Comparison of ENCODE assay signal across 8 cellular contexts in genomic region chrX:56978172-56978571, GRCh38. TPM values are rescaled to one million over a fixed set of nuclear protein-coding genes. Genes with fewer than 3 reads are reported as not detected.
A peak's percentile ranks its signal among the peaks of the same experiment; 100 is the strongest.
DNase-seq lines count a peak whose midpoint lies in the region; ATAC-seq and TF ChIP-seq lines count a peak whose summit lies in the region.

No MANE protein-coding gene starts in this region.

- H3K4me3 ChIP-seq in fibroblast of lung (replicated peaks in 1 of 4; ENCODE audit: control extremely low read depth in 1 of 4, insufficient read depth in 1 of 4, low read depth in 3 of 4, low read length in 4 of 4) = no peak overlapping the region

- no peaks in the 10 kb centered on the region for H4K20me1 ChIP-seq in fibroblast of lung (ENCODE audit: control insufficient read depth, extremely low read depth, insufficient read depth, low read length)

- no peak overlapping the region for H3K9ac ChIP-seq in fibroblast of lung (ENCODE audit: insufficient read depth, low read length)

- in situ Hi-C loops in Caki2 (cut with HindIII; ENCODE audit: low pct_unique_long_range_greater_than_20kb, low sequenced_read_pairs) = no loop called here

- peak; percentile 54 to 62 for TF ChIP-seq CTCF in fibroblast of lung (conservative IDR thresholded peaks at IDR 0.05 in 1 of 2, IDR thresholded peaks at IDR 0.05 in 1 of 2; ENCODE audit: low read depth in 1 of 2, low read length in 2 of 2)
- no peak for TF ChIP-seq CTCF in omental fat pad (IDR thresholded peaks at IDR 0.05)

- H3K36me3 ChIP-seq in fibroblast of lung (ENCODE audit: control insufficient read depth, insufficient read depth, low read length) = no peaks in the 10 kb centered on the region

- no peaks in the 10 kb centered on the region for H3K9me3 ChIP-seq in fibroblast of lung (ENCODE audit: control insufficient read depth, insufficient read depth, low read depth, low read length)

- peak; percentile 30 for DNase-seq in Caki2 (ENCODE audit: low read depth)
- DNase-seq in NCI-H2107 (lab: John Stamatoyannopoulos, UW) = peak; percentile 24
- peak; percentile 7 to 55 for DNase-seq in activated CD4-positive, alpha-beta T cell treated with anti-CD3 and anti-CD28 coated beads for 4 hours
- DNase-seq in fibroblast of lung (ENCODE audit: low read depth in 2 of 2) = peak; percentile 19 to 37
- no peak for DNase-seq in omental fat pad (ENCODE audit: low spot score)
- DNase-seq in NK-92 treated with Interleukin-12 subunit alpha and Interleukin-12 subunit beta, amount 100 ng/mL, for 24 hours (lab: John Stamatoyannopoulos, UW) = no peak

- no peaks in the 10 kb centered on the region for H3K4me1 ChIP-seq in fibroblast of lung (ENCODE audit: control insufficient read depth, extremely low read depth, insufficient read depth, low read length)

- H3K27ac ChIP-seq in fibroblast of lung (ENCODE audit: insufficient read depth, low read length) = no peak overlapping the region

- ATAC-seq in GM18868 (IDR thresholded peaks at IDR 0.05; ENCODE audit: unreplicated experiment) (peak; percentile 92), HG02981 (IDR thresholded peaks at IDR 0.05; ENCODE audit: unreplicated experiment) (peak; percentile 95), omental fat pad (ENCODE audit: low FRiP score) (peak; percentile 48)

- H3K4me2 ChIP-seq in fibroblast of lung (ENCODE audit: extremely low read depth, insufficient read depth, low read length) = no peak overlapping the region

- no peak overlapping the region for H2AFZ ChIP-seq in fibroblast of lung (ENCODE audit: low read length)

- H3K79me2 ChIP-seq in fibroblast of lung (ENCODE audit: control insufficient read depth, insufficient read depth, low read length) = no peaks in the 10 kb centered on the region

- H3K27me3 ChIP-seq in fibroblast of lung (ENCODE audit: control insufficient read depth, insufficient read depth, low read length) = no peaks in the 10 kb centered on the region

RNA-seq across cellular contexts. Expression of gene SPIN3, which starts 17.2 kb away (rescaled TPM):
- 3.9 and 8.1 TPM in 2 replicates for total RNA-seq in Caki2 (2014; rRNA removed; shearing (Covaris generic); ENCODE audit: low replicate concordance)
- 11.0 and 20.1 TPM in 2 replicates for total RNA-seq in fibroblast of lung
- 4.4 and 5.2 TPM in 2 replicates for polyA plus RNA-seq in fibroblast of lung
- 2.7 and 3.8 TPM in 2 replicates for polyA plus RNA-seq in fibroblast of lung (2012)
- 2.1 and 2.2 TPM in 2 replicates for polyA minus RNA-seq in fibroblast of lung (ENCODE audit: low replicate concordance)
- 10 to 100 TPM in 1 of 4 donors, 1 to 10 TPM in 3; 7.4 to 15.1 (median 8.9) TPM for total RNA-seq in omental fat pad

Comparison
In these comparisons a context has a peak if more than half of its experiments do, and no peak if none do; other contexts are left out.
1. DNase-seq: peak in Caki2 (single experiment), NCI-H2107 (single experiment), activated CD4-positive, alpha-beta T cell treated with anti-CD3 and anti-CD28 coated beads for 4 hours (2 of 2) and fibroblast of lung (2 of 2); none in omental fat pad (single experiment) and NK-92 treated with Interleukin-12 subunit alpha and Interleukin-12 subunit beta, amount 100 ng/mL, for 24 hours (single experiment).
2. CTCF ChIP-seq: peak in fibroblast of lung (2 of 2); none in omental fat pad (0 of 3).
3. Peak in every context shown above with its lines, with median percentiles within 50 percentile points of each other: ATAC-seq.